ENCODE assay signal across 11 cellular contexts in genomic region chr7:130276796-130277762, GRCh38. TPM values are rescaled to one million over a fixed set of nuclear protein-coding genes. Genes with fewer than 3 reads are reported as not detected.
DNase-seq lines count a peak whose midpoint lies in the region; ATAC-seq, FAIRE-seq and TF ChIP-seq lines count a peak whose summit lies in the region.
"Had no signal": no experiment of that assay in that cellular context is flagged by ENCODE, and none has a peak within 500 bp of the region (broad histone marks: within the 10 kb centered on the region; RNA-seq: fewer than 3 reads in every experiment).

No MANE protein-coding gene starts in this region.

- peaks cover 36 to 58% of the 10 kb centered on the region in 2 donors for H3K27me3 Mint-ChIP-seq in effector memory CD8-positive, alpha-beta T cell

- H3K36me3 Mint-ChIP-seq in effector memory CD8-positive, alpha-beta T cell (ENCODE audit: insufficient read depth), result no peaks in the 10 kb centered on the region

- no peak for TF ChIP-seq EP300 in neural cell (conservative IDR thresholded peaks at IDR 0.05; ENCODE audit: poor library complexity, severe bottlenecking)

- no peaks in the 10 kb centered on the region for H3K27me3 ChIP-seq in AG04450 (ENCODE audit: control insufficient read depth, insufficient read depth, low read length)
- no peaks in the 10 kb centered on the region for H3K27me3 ChIP-seq in adipocyte (replicated peaks; ENCODE audit: control insufficient read depth, insufficient read depth, low read length)
- H3K27me3 ChIP-seq in neural cell (ENCODE audit: insufficient read depth, low read depth, low read length), result no peaks in the 10 kb centered on the region
- no peaks in the 10 kb centered on the region for H3K27me3 ChIP-seq in BE2C
- H3K27me3 ChIP-seq: ovary, testis had no signal

- no peak for ATAC-seq in effector memory CD8-positive, alpha-beta T cell (replicated peaks)

- peaks cover 8% of the 10 kb centered on the region for H3K79me2 ChIP-seq in neural cell (replicated peaks; ENCODE audit: insufficient read depth, low read length)

- H3K4me1 Mint-ChIP-seq in effector memory CD8-positive, alpha-beta T cell (ENCODE audit: low read depth in 2 of 2), result no peaks in the 10 kb centered on the region

- peaks cover 91% of the 10 kb centered on the region for H3K4me1 ChIP-seq in adipocyte (ENCODE audit: control insufficient read depth, insufficient read depth, low read length)
- H3K4me1 ChIP-seq in BE2C, result no peaks in the 10 kb centered on the region

- CTCF ChIA-PET in AG04450 (lab: Charles Lee), result interaction anchor here (1.1 to 1.6 kb wide), 7 partner anchors 10 to 445 kb away, joined by 3 to 8 read pairs (median 5); partner anchors contain the start of gene CPA4

- H3K9me2 ChIP-seq in neural cell (ENCODE audit: insufficient read depth, low read length), result no peaks in the 10 kb centered on the region

- no peak overlapping the region for H3K4me3 Mint-ChIP-seq in effector memory CD8-positive, alpha-beta T cell

- H4K20me1 ChIP-seq in neural cell (ENCODE audit: insufficient read depth), result no peaks in the 10 kb centered on the region

- no peak overlapping the region for H3K4me2 ChIP-seq in neural cell (ENCODE audit: low read length)

- peaks cover 19% of the 10 kb centered on the region for H3F3A ChIP-seq in neural cell (ENCODE audit: insufficient read depth, low read length, poor library complexity, severe bottlenecking)

- H3K9me3 ChIP-seq in AG04450 (ENCODE audit: control insufficient read depth, insufficient read depth, low read length), result no peaks in the 10 kb centered on the region; the same call in 1 of the 2 replicates
- H3K9me3 ChIP-seq in adipocyte (ENCODE audit: control insufficient read depth, low read length), result no peaks in the 10 kb centered on the region
- H3K9me3 ChIP-seq in neural cell (ENCODE audit: low read length), result no peaks in the 10 kb centered on the region
- H3K9me3 ChIP-seq in BE2C, result no peaks in the 10 kb centered on the region
- H3K9me3 ChIP-seq: ovary, testis had no signal

- TF ChIP-seq CTCF in AG04450 (IDR thresholded peaks at IDR 0.05; ENCODE audit: low read depth, low read length) (no peak), neural cell (IDR thresholded peaks at IDR 0.05; ENCODE audit: poor library complexity, severe bottlenecking) (no peak), D721Med (IDR thresholded peaks at IDR 0.05; ENCODE audit: insufficient read depth, missing control alignments) (no peak), BE2C (IDR thresholded peaks at IDR 0.05; ENCODE audit: low read depth, low read length) (no peak)

- DNase-seq in AG04450 (ENCODE audit: low read depth, low spot score) (peak; percentile 27), M059J (ENCODE audit: low read depth) (peak; percentile 90), adipocyte (ENCODE audit: low read depth) (peak; percentile 65), D721Med (ENCODE audit: insufficient read length, low spot score) (no peak), BE2C (no peak), HK-2 (ENCODE audit: unreplicated experiment) (no peak)
- no peak for DNase-seq in effector memory CD8-positive, alpha-beta T cell
- DNase-seq: MM.1S had no signal

- H3K9me3 Mint-ChIP-seq in effector memory CD8-positive, alpha-beta T cell, result no peaks in the 10 kb centered on the region

- no peak for TF ChIP-seq RAD21 in neural cell (conservative IDR thresholded peaks at IDR 0.05)

- H2AFZ ChIP-seq in neural cell (ENCODE audit: low read depth, low read length), result no peak overlapping the region

- H3K27ac Mint-ChIP-seq in effector memory CD8-positive, alpha-beta T cell, result no peak overlapping the region

- no peak overlapping the region for H3K9ac ChIP-seq in adipocyte (ENCODE audit: low read length)
- peak overlapping the region; percentile 67 for H3K9ac ChIP-seq in neural cell (ENCODE audit: low read length)

- H3K4me3 ChIP-seq in AG04450 (ENCODE audit: low read depth, low read length) (no peak overlapping the region), adipocyte (ENCODE audit: low read length) (no peak overlapping the region), neural cell (ENCODE audit: low read length) (peak overlapping the region; percentile 30), BE2C (ENCODE audit: low read depth, low read length) (no peak overlapping the region)
- H3K4me3 ChIP-seq: ovary, testis had no signal

- no peaks in the 10 kb centered on the region for H3K36me3 ChIP-seq in adipocyte (ENCODE audit: control insufficient read depth, insufficient read depth, low read length, severe bottlenecking)
- H3K36me3 ChIP-seq in neural cell (ENCODE audit: insufficient read depth, low read length), result no peaks in the 10 kb centered on the region
- no peaks in the 10 kb centered on the region for H3K36me3 ChIP-seq in BE2C
- H3K36me3 ChIP-seq: ovary had no signal

- H3K27ac ChIP-seq in AG04450 (ENCODE audit: low read depth, low read length) (no peak overlapping the region), neural cell (ENCODE audit: low read length) (peak overlapping the region; percentile 99)
- H3K27ac ChIP-seq: ovary, testis had no signal

- FAIRE-seq in D721Med (lab: Jason Lieb, UNC), result no peak

- POLR2A ChIA-PET in AG04450 (lab: Yijun Ruan, JAX), result interaction anchor here (1.0 to 1.1 kb wide), 2 partner anchors 16 to 69 kb away, joined by 3 to 4 read pairs; partner anchors contain the start of gene CPA4

TF ChIP-seq in neural cell, 6 proteins besides CTCF, POLR2A, EP300 and RAD21:
- TF ChIP-seq POLR2AphosphoS5 (IDR thresholded peaks at IDR 0.05) (peak; percentile 54), EZH2 (IDR thresholded peaks at IDR 0.05; ENCODE audit: borderline replicate concordance, insufficient read depth, low read length, poor library complexity, severe bottlenecking) (no peak), REST (IDR thresholded peaks at IDR 0.05; ENCODE audit: borderline replicate concordance) (peak; percentile 19), MXI1 (conservative IDR thresholded peaks at IDR 0.05; ENCODE audit: poor library complexity, severe bottlenecking) (no peak)

RNA-seq across cellular contexts. Expression of gene CPA2, which starts 10.4 kb away (rescaled TPM):
- polyA plus RNA-seq in AG04450 (2011; rRNA removed) (0.05 and 0.10 TPM in 2 replicates), neural cell (0.41 TPM in 1 of 2 replicates, not detected in the other)
- polyA minus RNA-seq in AG04450 (2011; rRNA and poly(A)+ RNA removed), result not detected in 2 replicates
- 0.17 and 3.0 TPM in 2 replicates for total RNA-seq in M059J (2014; rRNA removed; shearing (Covaris generic))
- not detected in 2 replicates for polyA minus RNA-seq in neural cell
- polyA plus RNA-seq in BE2C (2012; ENCODE audit: insufficient read depth, insufficient read length, low read depth), result not detected

RNA-seq across cellular contexts. Expression of gene CPA4, which starts 15.9 kb away (rescaled TPM):
- 65.7 and 71.8 TPM in 2 replicates for polyA plus RNA-seq in AG04450 (2011; rRNA removed)
- polyA minus RNA-seq in AG04450 (2011; rRNA and poly(A)+ RNA removed), result 58.9 and 61.8 TPM in 2 replicates
- 564 and 723 TPM in 2 replicates for total RNA-seq in M059J (2014; rRNA removed; shearing (Covaris generic))
- 8.9 and 9.2 TPM in 2 replicates for polyA plus RNA-seq in neural cell
- 1.2 and 3.8 TPM in 2 replicates for polyA minus RNA-seq in neural cell
- polyA plus RNA-seq in BE2C (2012; ENCODE audit: insufficient read depth, insufficient read length, low read depth), result not detected

Comparison
In these comparisons a context has a peak if more than half of its experiments do, and no peak if none do; other contexts are left out.
1. DNase-seq: peak in AG04450 (single experiment), M059J (single experiment) and adipocyte (single experiment); none in D721Med (single experiment), BE2C (single experiment), effector memory CD8-positive, alpha-beta T cell (0 of 3) and HK-2 (single experiment).